In the genomic region with DNA sequence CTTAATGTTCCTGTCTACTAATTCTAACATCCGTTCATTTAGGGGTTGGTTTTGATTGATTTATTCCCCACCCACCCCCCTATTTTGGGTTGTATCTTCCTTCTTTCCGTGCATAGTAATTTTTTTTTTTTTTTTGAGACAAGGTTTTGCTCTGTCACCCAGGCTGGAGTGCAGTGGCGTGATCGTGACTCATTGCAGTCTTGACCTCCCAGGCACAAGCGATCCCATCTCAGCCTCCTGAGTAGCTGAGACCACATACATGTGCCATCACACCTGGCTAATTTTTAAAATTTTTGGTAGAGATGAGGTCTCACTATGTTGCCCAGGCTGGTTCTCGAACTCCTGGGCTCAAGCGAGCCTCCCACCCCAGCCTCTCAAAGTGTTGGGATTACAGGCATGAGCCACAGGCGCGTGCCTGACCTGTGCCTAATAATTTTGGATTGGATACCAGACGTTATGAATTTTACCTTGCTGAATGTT, we compare ENCODE assay signal across 1 cellular context.
TF ChIP-seq lines count a peak whose summit lies in the region.

No MANE protein-coding gene starts in this region.

TF ChIP-seq in K562, 482 proteins besides CTCF, POLR2A, EP300 and RAD21 (continued from another document):
- TF ChIP-seq, protein P1, sequence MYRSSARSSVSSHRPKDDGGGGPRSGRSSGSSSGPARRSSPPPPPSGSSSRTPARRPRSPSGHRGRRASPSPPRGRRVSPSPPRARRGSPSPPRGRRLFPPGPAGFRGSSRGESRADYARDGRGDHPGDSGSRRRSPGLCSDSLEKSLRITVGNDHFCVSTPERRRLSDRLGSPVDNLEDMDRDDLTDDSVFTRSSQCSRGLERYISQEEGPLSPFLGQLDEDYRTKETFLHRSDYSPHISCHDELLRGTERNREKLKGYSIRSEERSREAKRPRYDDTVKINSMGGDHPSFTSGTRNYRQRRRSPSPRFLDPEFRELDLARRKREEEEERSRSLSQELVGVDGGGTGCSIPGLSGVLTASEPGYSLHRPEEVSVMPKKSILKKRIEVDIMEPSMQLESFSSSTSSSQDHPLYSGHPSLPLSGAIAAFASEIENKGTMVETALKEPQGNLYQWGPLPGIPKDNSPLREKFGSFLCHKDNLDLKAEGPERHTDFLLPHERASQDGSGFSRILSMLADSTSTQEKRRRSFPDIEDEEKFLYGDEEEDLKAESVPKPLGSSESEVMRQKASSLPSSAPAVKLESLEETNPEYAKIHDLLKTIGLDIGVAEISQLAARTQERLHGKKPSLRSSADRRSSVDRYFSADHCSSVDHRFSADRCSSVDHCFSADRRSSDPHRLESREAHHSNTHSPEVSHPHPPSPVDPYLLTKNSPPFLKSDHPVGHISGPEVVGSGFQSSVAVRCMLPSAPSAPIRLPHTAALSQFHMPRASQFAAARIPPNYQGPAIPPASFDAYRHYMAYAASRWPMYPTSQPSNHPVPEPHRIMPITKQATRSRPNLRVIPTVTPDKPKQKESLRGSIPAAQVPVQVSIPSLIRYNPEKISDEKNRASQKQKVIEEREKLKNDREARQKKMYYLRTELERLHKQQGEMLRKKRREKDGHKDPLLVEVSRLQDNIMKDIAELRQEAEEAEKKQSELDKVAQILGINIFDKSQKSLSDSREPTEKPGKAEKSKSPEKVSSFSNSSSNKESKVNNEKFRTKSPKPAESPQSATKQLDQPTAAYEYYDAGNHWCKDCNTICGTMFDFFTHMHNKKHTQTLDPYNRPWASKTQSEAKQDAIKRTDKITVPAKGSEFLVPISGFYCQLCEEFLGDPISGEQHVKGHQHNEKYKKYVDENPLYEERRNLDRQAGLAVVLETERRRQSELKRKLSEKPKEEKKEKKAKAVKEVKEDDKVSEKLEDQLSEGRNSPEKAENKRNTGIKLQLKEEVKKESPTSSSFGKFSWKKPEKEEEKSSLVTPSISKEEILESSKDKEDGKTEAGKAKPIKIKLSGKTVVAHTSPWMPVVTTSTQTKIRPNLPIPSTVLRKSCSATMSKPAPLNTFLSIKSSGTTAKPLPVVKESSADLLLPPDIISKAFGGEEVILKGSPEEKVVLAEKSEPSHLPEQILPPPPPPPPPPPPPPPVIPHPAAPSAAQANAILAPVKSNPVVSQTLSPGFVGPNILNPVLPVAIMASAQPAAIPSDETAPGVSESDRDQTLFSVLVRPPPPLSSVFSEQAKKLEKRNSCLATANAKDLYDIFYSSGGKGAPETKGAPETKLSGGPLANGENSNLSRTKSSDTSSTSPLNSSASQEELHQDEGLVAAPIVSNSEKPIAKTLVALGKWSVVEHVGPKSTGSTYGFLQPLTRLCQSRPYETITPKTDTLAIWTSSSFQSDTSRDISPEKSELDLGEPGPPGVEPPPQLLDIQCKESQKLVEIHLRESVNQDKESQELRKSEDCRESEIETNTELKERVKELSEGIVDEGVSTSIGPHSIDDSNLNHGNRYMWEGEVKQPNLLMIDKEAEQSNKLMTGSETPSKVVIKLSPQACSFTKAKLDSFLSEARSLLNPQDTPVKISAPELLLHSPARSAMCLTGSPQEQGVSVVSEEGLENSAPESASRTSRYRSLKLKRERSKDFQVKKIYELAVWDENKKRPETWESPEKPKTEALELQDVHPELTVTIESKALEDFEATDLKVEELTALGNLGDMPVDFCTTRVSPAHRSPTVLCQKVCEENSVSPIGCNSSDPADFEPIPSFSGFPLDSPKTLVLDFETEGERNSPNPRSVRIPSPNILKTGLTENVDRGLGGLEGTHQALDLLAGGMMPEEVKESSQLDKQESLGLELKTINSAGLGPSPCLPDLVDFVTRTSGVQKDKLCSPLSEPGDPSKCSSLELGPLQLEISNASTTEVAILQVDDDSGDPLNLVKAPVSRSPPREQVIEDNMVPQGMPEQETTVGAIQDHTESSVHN (IDR thresholded peaks at IDR 0.05; ENCODE audit: borderline replicate concordance in 1 of 2, low read depth in 1 of 2), result 0 out of 4 replicates have a peak, but pooled peaks of 1 of the 2 experiments have one; percentile 34
- TF ChIP-seq, protein P2, sequence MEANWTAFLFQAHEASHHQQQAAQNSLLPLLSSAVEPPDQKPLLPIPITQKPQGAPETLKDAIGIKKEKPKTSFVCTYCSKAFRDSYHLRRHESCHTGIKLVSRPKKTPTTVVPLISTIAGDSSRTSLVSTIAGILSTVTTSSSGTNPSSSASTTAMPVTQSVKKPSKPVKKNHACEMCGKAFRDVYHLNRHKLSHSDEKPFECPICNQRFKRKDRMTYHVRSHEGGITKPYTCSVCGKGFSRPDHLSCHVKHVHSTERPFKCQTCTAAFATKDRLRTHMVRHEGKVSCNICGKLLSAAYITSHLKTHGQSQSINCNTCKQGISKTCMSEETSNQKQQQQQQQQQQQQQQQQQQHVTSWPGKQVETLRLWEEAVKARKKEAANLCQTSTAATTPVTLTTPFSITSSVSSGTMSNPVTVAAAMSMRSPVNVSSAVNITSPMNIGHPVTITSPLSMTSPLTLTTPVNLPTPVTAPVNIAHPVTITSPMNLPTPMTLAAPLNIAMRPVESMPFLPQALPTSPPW (CRISPR knock-in tag; IDR thresholded peaks at IDR 0.05), result peak; percentile 62
- TF ChIP-seq PML (IDR thresholded peaks at IDR 0.05; ENCODE audit: low read length) (no peak), KLF6 (CRISPR knock-in tag; IDR thresholded peaks at IDR 0.05; ENCODE audit: borderline replicate concordance) (no peak), LEF1 (IDR thresholded peaks at IDR 0.05) (peak; percentile 30; the same call in 1 of the 2 replicates), PPARD (CRISPR knock-in tag; IDR thresholded peaks at IDR 0.05) (no peak), ZNF316 (IDR thresholded peaks at IDR 0.05) (peak; percentile 75), HDAC1 (IDR thresholded peaks at IDR 0.05) (peak in 1 of 2 experiments; percentile 38; a peak in 1 of 4 replicates), CBFA2T3 (IDR thresholded peaks at IDR 0.05) (0 out of 2 replicates have a peak, but pooled peaks have one; percentile 17), DACH1 (IDR thresholded peaks at IDR 0.05; ENCODE audit: partially characterized antibody) (peak; percentile 4), MTA2 (IDR thresholded peaks at IDR 0.05; ENCODE audit: low read depth) (0 out of 2 replicates have a peak, but pooled peaks have one; percentile 10), FOSL1 (tag; conservative IDR thresholded peaks at IDR 0.05) (peak; percentile 91), SMARCE1 (IDR thresholded peaks at IDR 0.05) (peak; percentile 88), CBX8 (IDR thresholded peaks at IDR 0.05; ENCODE audit: borderline replicate concordance, extremely low read depth, low read depth, low read length, poor library complexity, severe bottlenecking) (no peak), NR2C1 (IDR thresholded peaks at IDR 0.05) (peak; percentile 25; the same call in 1 of the 2 replicates), NR2C1 (tag; IDR thresholded peaks at IDR 0.05) (no peak), ZNF436 (CRISPR knock-in tag; IDR thresholded peaks at IDR 0.05) (no peak), ZFP1 (CRISPR knock-in tag; IDR thresholded peaks at IDR 0.05) (no peak), NR2C2 (CRISPR knock-in tag; IDR thresholded peaks at IDR 0.05) (no peak), NR2C2 (tag; IDR thresholded peaks at IDR 0.05) (peak; percentile 75), JUN (IDR thresholded peaks at IDR 0.05; ENCODE audit: borderline replicate concordance, low read depth, low read length) (peak; percentile 49; the same call in 1 of the 2 replicates), JUN (CRISPR knock-in tag; IDR thresholded peaks at IDR 0.05; ENCODE audit: borderline replicate concordance) (no peak), L3MBTL2 (IDR thresholded peaks at IDR 0.05) (peak; percentile 80), NR1H2 (CRISPR knock-in tag; IDR thresholded peaks at IDR 0.05) (no peak), MEIS2 (IDR thresholded peaks at IDR 0.05; ENCODE audit: partially characterized antibody) (peak; percentile 56), ARID1B (IDR thresholded peaks at IDR 0.05) (peak; percentile 63)
- TF ChIP-seq, protein P3, sequence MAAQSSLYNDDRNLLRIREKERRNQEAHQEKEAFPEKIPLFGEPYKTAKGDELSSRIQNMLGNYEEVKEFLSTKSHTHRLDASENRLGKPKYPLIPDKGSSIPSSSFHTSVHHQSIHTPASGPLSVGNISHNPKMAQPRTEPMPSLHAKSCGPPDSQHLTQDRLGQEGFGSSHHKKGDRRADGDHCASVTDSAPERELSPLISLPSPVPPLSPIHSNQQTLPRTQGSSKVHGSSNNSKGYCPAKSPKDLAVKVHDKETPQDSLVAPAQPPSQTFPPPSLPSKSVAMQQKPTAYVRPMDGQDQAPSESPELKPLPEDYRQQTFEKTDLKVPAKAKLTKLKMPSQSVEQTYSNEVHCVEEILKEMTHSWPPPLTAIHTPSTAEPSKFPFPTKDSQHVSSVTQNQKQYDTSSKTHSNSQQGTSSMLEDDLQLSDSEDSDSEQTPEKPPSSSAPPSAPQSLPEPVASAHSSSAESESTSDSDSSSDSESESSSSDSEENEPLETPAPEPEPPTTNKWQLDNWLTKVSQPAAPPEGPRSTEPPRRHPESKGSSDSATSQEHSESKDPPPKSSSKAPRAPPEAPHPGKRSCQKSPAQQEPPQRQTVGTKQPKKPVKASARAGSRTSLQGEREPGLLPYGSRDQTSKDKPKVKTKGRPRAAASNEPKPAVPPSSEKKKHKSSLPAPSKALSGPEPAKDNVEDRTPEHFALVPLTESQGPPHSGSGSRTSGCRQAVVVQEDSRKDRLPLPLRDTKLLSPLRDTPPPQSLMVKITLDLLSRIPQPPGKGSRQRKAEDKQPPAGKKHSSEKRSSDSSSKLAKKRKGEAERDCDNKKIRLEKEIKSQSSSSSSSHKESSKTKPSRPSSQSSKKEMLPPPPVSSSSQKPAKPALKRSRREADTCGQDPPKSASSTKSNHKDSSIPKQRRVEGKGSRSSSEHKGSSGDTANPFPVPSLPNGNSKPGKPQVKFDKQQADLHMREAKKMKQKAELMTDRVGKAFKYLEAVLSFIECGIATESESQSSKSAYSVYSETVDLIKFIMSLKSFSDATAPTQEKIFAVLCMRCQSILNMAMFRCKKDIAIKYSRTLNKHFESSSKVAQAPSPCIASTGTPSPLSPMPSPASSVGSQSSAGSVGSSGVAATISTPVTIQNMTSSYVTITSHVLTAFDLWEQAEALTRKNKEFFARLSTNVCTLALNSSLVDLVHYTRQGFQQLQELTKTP (IDR thresholded peaks at IDR 0.05; ENCODE audit: low read depth in 1 of 2, partially characterized antibody in 2 of 2), result peak in 1 of 2 experiments; percentile 40
- TF ChIP-seq, protein P4, sequence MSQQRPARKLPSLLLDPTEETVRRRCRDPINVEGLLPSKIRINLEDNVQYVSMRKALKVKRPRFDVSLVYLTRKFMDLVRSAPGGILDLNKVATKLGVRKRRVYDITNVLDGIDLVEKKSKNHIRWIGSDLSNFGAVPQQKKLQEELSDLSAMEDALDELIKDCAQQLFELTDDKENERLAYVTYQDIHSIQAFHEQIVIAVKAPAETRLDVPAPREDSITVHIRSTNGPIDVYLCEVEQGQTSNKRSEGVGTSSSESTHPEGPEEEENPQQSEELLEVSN (IDR thresholded peaks at IDR 0.05; ENCODE audit: borderline replicate concordance in 1 of 2, extremely low read depth in 1 of 2, insufficient read depth in 1 of 2, insufficient read length in 1 of 2, low read depth in 1 of 2, low read length in 1 of 2, poor library complexity in 1 of 2, severe bottlenecking in 1 of 2), result peak in 1 of 2 experiments; percentile 29
- TF ChIP-seq, protein P5, sequence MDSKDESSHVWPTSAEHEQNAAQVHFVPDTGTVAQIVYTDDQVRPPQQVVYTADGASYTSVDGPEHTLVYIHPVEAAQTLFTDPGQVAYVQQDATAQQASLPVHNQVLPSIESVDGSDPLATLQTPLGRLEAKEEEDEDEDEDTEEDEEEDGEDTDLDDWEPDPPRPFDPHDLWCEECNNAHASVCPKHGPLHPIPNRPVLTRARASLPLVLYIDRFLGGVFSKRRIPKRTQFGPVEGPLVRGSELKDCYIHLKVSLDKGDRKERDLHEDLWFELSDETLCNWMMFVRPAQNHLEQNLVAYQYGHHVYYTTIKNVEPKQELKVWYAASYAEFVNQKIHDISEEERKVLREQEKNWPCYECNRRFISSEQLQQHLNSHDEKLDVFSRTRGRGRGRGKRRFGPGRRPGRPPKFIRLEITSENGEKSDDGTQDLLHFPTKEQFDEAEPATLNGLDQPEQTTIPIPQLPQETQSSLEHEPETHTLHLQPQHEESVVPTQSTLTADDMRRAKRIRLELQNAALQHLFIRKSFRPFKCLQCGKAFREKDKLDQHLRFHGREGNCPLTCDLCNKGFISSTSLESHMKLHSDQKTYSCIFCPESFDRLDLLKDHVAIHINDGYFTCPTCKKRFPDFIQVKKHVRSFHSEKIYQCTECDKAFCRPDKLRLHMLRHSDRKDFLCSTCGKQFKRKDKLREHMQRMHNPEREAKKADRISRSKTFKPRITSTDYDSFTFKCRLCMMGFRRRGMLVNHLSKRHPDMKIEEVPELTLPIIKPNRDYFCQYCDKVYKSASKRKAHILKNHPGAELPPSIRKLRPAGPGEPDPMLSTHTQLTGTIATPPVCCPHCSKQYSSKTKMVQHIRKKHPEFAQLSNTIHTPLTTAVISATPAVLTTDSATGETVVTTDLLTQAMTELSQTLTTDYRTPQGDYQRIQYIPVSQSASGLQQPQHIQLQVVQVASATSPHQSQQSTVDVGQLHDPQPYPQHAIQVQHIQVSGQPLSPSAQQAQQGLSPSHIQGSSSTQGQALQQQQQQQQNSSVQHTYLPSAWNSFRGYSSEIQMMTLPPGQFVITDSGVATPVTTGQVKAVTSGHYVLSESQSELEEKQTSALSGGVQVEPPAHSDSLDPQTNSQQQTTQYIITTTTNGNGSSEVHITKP (IDR thresholded peaks at IDR 0.05; ENCODE audit: partially characterized antibody), result peak; percentile 93
- TF ChIP-seq, protein P6, sequence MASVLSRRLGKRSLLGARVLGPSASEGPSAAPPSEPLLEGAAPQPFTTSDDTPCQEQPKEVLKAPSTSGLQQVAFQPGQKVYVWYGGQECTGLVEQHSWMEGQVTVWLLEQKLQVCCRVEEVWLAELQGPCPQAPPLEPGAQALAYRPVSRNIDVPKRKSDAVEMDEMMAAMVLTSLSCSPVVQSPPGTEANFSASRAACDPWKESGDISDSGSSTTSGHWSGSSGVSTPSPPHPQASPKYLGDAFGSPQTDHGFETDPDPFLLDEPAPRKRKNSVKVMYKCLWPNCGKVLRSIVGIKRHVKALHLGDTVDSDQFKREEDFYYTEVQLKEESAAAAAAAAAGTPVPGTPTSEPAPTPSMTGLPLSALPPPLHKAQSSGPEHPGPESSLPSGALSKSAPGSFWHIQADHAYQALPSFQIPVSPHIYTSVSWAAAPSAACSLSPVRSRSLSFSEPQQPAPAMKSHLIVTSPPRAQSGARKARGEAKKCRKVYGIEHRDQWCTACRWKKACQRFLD (CRISPR knock-in tag; IDR thresholded peaks at IDR 0.05), result peak; percentile 66
- TF ChIP-seq, protein P7, sequence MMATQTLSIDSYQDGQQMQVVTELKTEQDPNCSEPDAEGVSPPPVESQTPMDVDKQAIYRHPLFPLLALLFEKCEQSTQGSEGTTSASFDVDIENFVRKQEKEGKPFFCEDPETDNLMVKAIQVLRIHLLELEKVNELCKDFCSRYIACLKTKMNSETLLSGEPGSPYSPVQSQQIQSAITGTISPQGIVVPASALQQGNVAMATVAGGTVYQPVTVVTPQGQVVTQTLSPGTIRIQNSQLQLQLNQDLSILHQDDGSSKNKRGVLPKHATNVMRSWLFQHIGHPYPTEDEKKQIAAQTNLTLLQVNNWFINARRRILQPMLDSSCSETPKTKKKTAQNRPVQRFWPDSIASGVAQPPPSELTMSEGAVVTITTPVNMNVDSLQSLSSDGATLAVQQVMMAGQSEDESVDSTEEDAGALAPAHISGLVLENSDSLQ (IDR thresholded peaks at IDR 0.05), result peak; percentile 54; the same call in 1 of the 2 replicates
TF ChIP-seq in K562: peak in this region for 52.
